ENCODE assay signal across 1 cellular context in genomic region chr1:220274122-220274855, GRCh38.
TF ChIP-seq lines count a peak whose summit lies in the region.

No MANE protein-coding gene starts in this region.

TF ChIP-seq in K562, 482 proteins besides CTCF, POLR2A, EP300 and RAD21 (continued from another document and continues in another):
- TF ChIP-seq, protein P1, sequence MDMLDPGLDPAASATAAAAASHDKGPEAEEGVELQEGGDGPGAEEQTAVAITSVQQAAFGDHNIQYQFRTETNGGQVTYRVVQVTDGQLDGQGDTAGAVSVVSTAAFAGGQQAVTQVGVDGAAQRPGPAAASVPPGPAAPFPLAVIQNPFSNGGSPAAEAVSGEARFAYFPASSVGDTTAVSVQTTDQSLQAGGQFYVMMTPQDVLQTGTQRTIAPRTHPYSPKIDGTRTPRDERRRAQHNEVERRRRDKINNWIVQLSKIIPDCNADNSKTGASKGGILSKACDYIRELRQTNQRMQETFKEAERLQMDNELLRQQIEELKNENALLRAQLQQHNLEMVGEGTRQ (CRISPR knock-in tag; IDR thresholded peaks at IDR 0.05) = no peak
- TF ChIP-seq PHF21A (IDR thresholded peaks at IDR 0.05; ENCODE audit: borderline replicate concordance, low read depth) (no peak), SRSF7 (optimal IDR thresholded peaks at IDR 0.05; ENCODE audit: low read depth, low read length) (no peak), RBFOX2 (IDR thresholded peaks at IDR 0.05; ENCODE audit: low read depth, low read length) (no peak), KHSRP (IDR thresholded peaks at IDR 0.05) (no peak), MTA3 (IDR thresholded peaks at IDR 0.05; ENCODE audit: borderline replicate concordance) (no peak), TCF3 (CRISPR knock-in tag; IDR thresholded peaks at IDR 0.05) (no peak), CBX2 (IDR thresholded peaks at IDR 0.05; ENCODE audit: insufficient read depth, low read length, poor library complexity, severe bottlenecking) (no peak), ATF1 (CRISPR knock-in tag; IDR thresholded peaks at IDR 0.05) (no peak), ATF1 (tag; IDR thresholded peaks at IDR 0.05) (0 out of 2 replicates have a peak, but pooled peaks have one; percentile 26), HNRNPL (IDR thresholded peaks at IDR 0.05; ENCODE audit: low read depth, low read length) (no peak), FOXA3 (CRISPR knock-in tag; conservative IDR thresholded peaks at IDR 0.05 in 1 of 2, IDR thresholded peaks at IDR 0.05 in 1 of 2) (no peak), PBX2 (CRISPR knock-in tag; IDR thresholded peaks at IDR 0.05; ENCODE audit: low read depth) (no peak), PBX2 (tag; conservative IDR thresholded peaks at IDR 0.05; ENCODE audit: low read depth) (no peak), ZNF165 (CRISPR knock-in tag; IDR thresholded peaks at IDR 0.05; ENCODE audit: borderline replicate concordance) (no peak), ELF4 (CRISPR knock-in tag; IDR thresholded peaks at IDR 0.05) (no peak), ZNF24 (IDR thresholded peaks at IDR 0.05) (peak; percentile 84; the same call in 1 of the 2 replicates), MAFF (IDR thresholded peaks at IDR 0.05; ENCODE audit: low read length) (no peak), ZKSCAN8 (CRISPR knock-in tag; IDR thresholded peaks at IDR 0.05) (no peak; the same call in 1 of the 2 replicates), ZNF316 (IDR thresholded peaks at IDR 0.05) (no peak), ZNF174 (CRISPR knock-in tag; IDR thresholded peaks at IDR 0.05) (no peak), CC2D1A (IDR thresholded peaks at IDR 0.05) (no peak), RBM17 (IDR thresholded peaks at IDR 0.05; ENCODE audit: borderline replicate concordance, low read depth, low read length) (no peak), BDP1 (IDR thresholded peaks at IDR 0.05; ENCODE audit: insufficient read depth, insufficient read length) (no peak), SUPT5H (IDR thresholded peaks at IDR 0.05) (no peak), STAT5B (CRISPR knock-in tag; IDR thresholded peaks at IDR 0.05) (no peak), TBP (optimal IDR thresholded peaks at IDR 0.05; ENCODE audit: low read depth, low read length) (no peak), BHLHE40 (IDR thresholded peaks at IDR 0.05; ENCODE audit: low read length) (no peak), ZNF324 (CRISPR knock-in tag; IDR thresholded peaks at IDR 0.05) (no peak), DACH1 (IDR thresholded peaks at IDR 0.05; ENCODE audit: partially characterized antibody) (no peak), TEAD1 (CRISPR knock-in tag; IDR thresholded peaks at IDR 0.05) (no peak), NR2F6 (CRISPR knock-in tag; IDR thresholded peaks at IDR 0.05) (no peak), SRSF3 (IDR thresholded peaks at IDR 0.05; ENCODE audit: insufficient read depth, low read length) (no peak), HLTF (IDR thresholded peaks at IDR 0.05) (no peak), FOSL1 (tag; conservative IDR thresholded peaks at IDR 0.05) (peak; percentile 75; the same call in 1 of the 2 replicates), MTF1 (CRISPR knock-in tag; IDR thresholded peaks at IDR 0.05; ENCODE audit: borderline replicate concordance) (no peak), KDM2B (CRISPR knock-in tag; IDR thresholded peaks at IDR 0.05) (no peak), ZNF668 (CRISPR knock-in tag; IDR thresholded peaks at IDR 0.05) (no peak), DDX20 (tag; IDR thresholded peaks at IDR 0.05; ENCODE audit: low read depth) (no peak), ZNF445 (CRISPR knock-in tag; IDR thresholded peaks at IDR 0.05; ENCODE audit: low read depth) (no peak), MIER1 (IDR thresholded peaks at IDR 0.05; ENCODE audit: low read depth) (no peak), SREBF1 (IDR thresholded peaks at IDR 0.05; ENCODE audit: borderline replicate concordance, low read depth, low read length) (no peak), KDM5B (IDR thresholded peaks at IDR 0.05; ENCODE audit: insufficient replicate concordance, low read depth, low read length) (no peak), HSF4 (CRISPR knock-in tag; IDR thresholded peaks at IDR 0.05; ENCODE audit: borderline replicate concordance) (no peak), CHD1 (IDR thresholded peaks at IDR 0.05; ENCODE audit: low read length) (no peak), CSDE1 (IDR thresholded peaks at IDR 0.05) (no peak), KLF13 (tag; IDR thresholded peaks at IDR 0.05; ENCODE audit: borderline replicate concordance, low read depth) (no peak)
- TF ChIP-seq, protein P2, sequence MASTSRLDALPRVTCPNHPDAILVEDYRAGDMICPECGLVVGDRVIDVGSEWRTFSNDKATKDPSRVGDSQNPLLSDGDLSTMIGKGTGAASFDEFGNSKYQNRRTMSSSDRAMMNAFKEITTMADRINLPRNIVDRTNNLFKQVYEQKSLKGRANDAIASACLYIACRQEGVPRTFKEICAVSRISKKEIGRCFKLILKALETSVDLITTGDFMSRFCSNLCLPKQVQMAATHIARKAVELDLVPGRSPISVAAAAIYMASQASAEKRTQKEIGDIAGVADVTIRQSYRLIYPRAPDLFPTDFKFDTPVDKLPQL (IDR thresholded peaks at IDR 0.05; ENCODE audit: extremely low read depth, insufficient read length) = no peak
- TF ChIP-seq, protein P3, sequence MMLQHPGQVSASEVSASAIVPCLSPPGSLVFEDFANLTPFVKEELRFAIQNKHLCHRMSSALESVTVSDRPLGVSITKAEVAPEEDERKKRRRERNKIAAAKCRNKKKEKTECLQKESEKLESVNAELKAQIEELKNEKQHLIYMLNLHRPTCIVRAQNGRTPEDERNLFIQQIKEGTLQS (IDR thresholded peaks at IDR 0.05) = peak; percentile 83
- TF ChIP-seq, protein P3 (CRISPR knock-in tag; conservative IDR thresholded peaks at IDR 0.05) = no peak; the same call in 1 of the 2 replicates
- TF ChIP-seq, protein P4, sequence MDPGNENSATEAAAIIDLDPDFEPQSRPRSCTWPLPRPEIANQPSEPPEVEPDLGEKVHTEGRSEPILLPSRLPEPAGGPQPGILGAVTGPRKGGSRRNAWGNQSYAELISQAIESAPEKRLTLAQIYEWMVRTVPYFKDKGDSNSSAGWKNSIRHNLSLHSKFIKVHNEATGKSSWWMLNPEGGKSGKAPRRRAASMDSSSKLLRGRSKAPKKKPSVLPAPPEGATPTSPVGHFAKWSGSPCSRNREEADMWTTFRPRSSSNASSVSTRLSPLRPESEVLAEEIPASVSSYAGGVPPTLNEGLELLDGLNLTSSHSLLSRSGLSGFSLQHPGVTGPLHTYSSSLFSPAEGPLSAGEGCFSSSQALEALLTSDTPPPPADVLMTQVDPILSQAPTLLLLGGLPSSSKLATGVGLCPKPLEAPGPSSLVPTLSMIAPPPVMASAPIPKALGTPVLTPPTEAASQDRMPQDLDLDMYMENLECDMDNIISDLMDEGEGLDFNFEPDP (CRISPR knock-in tag; IDR thresholded peaks at IDR 0.05) = 0 out of 2 replicates have a peak, but pooled peaks have one; percentile 15
- TF ChIP-seq, protein P5, sequence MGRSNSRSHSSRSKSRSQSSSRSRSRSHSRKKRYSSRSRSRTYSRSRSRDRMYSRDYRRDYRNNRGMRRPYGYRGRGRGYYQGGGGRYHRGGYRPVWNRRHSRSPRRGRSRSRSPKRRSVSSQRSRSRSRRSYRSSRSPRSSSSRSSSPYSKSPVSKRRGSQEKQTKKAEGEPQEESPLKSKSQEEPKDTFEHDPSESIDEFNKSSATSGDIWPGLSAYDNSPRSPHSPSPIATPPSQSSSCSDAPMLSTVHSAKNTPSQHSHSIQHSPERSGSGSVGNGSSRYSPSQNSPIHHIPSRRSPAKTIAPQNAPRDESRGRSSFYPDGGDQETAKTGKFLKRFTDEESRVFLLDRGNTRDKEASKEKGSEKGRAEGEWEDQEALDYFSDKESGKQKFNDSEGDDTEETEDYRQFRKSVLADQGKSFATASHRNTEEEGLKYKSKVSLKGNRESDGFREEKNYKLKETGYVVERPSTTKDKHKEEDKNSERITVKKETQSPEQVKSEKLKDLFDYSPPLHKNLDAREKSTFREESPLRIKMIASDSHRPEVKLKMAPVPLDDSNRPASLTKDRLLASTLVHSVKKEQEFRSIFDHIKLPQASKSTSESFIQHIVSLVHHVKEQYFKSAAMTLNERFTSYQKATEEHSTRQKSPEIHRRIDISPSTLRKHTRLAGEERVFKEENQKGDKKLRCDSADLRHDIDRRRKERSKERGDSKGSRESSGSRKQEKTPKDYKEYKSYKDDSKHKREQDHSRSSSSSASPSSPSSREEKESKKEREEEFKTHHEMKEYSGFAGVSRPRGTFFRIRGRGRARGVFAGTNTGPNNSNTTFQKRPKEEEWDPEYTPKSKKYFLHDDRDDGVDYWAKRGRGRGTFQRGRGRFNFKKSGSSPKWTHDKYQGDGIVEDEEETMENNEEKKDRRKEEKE (IDR thresholded peaks at IDR 0.05; ENCODE audit: borderline replicate concordance in 1 of 2, control insufficient read depth in 1 of 2, low read depth in 2 of 2, low read length in 1 of 2) = no peak
- TF ChIP-seq, protein P6, sequence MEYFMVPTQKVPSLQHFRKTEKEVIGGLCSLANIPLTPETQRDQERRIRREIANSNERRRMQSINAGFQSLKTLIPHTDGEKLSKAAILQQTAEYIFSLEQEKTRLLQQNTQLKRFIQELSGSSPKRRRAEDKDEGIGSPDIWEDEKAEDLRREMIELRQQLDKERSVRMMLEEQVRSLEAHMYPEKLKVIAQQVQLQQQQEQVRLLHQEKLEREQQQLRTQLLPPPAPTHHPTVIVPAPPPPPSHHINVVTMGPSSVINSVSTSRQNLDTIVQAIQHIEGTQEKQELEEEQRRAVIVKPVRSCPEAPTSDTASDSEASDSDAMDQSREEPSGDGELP (CRISPR knock-in tag; IDR thresholded peaks at IDR 0.05; ENCODE audit: borderline replicate concordance) = no peak
- TF ChIP-seq, protein P7, sequence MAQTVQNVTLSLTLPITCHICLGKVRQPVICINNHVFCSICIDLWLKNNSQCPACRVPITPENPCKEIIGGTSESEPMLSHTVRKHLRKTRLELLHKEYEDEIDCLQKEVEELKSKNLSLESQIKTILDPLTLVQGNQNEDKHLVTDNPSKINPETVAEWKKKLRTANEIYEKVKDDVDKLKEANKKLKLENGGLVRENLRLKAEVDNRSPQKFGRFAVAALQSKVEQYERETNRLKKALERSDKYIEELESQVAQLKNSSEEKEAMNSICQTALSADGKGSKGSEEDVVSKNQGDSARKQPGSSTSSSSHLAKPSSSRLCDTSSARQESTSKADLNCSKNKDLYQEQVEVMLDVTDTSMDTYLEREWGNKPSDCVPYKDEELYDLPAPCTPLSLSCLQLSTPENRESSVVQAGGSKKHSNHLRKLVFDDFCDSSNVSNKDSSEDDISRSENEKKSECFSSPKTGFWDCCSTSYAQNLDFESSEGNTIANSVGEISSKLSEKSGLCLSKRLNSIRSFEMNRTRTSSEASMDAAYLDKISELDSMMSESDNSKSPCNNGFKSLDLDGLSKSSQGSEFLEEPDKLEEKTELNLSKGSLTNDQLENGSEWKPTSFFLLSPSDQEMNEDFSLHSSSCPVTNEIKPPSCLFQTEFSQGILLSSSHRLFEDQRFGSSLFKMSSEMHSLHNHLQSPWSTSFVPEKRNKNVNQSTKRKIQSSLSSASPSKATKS (CRISPR knock-in tag; IDR thresholded peaks at IDR 0.05) = no peak
- TF ChIP-seq, protein P8, sequence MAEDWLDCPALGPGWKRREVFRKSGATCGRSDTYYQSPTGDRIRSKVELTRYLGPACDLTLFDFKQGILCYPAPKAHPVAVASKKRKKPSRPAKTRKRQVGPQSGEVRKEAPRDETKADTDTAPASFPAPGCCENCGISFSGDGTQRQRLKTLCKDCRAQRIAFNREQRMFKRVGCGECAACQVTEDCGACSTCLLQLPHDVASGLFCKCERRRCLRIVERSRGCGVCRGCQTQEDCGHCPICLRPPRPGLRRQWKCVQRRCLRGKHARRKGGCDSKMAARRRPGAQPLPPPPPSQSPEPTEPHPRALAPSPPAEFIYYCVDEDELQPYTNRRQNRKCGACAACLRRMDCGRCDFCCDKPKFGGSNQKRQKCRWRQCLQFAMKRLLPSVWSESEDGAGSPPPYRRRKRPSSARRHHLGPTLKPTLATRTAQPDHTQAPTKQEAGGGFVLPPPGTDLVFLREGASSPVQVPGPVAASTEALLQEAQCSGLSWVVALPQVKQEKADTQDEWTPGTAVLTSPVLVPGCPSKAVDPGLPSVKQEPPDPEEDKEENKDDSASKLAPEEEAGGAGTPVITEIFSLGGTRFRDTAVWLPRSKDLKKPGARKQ (CRISPR knock-in tag; IDR thresholded peaks at IDR 0.05) = no peak
- TF ChIP-seq, protein P9, sequence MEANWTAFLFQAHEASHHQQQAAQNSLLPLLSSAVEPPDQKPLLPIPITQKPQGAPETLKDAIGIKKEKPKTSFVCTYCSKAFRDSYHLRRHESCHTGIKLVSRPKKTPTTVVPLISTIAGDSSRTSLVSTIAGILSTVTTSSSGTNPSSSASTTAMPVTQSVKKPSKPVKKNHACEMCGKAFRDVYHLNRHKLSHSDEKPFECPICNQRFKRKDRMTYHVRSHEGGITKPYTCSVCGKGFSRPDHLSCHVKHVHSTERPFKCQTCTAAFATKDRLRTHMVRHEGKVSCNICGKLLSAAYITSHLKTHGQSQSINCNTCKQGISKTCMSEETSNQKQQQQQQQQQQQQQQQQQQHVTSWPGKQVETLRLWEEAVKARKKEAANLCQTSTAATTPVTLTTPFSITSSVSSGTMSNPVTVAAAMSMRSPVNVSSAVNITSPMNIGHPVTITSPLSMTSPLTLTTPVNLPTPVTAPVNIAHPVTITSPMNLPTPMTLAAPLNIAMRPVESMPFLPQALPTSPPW (CRISPR knock-in tag; IDR thresholded peaks at IDR 0.05) = no peak
- TF ChIP-seq, protein P10, sequence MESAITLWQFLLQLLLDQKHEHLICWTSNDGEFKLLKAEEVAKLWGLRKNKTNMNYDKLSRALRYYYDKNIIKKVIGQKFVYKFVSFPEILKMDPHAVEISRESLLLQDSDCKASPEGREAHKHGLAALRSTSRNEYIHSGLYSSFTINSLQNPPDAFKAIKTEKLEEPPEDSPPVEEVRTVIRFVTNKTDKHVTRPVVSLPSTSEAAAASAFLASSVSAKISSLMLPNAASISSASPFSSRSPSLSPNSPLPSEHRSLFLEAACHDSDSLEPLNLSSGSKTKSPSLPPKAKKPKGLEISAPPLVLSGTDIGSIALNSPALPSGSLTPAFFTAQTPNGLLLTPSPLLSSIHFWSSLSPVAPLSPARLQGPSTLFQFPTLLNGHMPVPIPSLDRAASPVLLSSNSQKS (CRISPR knock-in tag; IDR thresholded peaks at IDR 0.05) = no peak
